In genomic region chr1:48940946-48941732, GRCh38 we compare ENCODE assay signal across 15 cellular contexts.
DNase-seq lines count a peak whose midpoint lies in the region; ATAC-seq, FAIRE-seq and TF ChIP-seq lines count a peak whose summit lies in the region.
"Had no signal": no experiment of that assay in that cellular context is flagged by ENCODE, and none has a peak within 500 bp of the region (broad histone marks: within the 10 kb centered on the region; RNA-seq: fewer than 3 reads in every experiment).

No MANE protein-coding gene starts in this region.

- H3K9ac ChIP-seq in liver (ENCODE audit: low read depth in 1 of 2, low read length in 2 of 2) (no peak overlapping the region), HepG2 (ENCODE audit: insufficient read depth, low read depth, low read length) (no peak overlapping the region), kidney (ENCODE audit: low read length in 2 of 2) (no peak overlapping the region)

- H2AFZ ChIP-seq in HepG2 (ENCODE audit: low read length): no peak overlapping the region

- H3K27me3 ChIP-seq in liver (ENCODE audit: control insufficient read depth in 4 of 4, insufficient read depth in 4 of 4, low read length in 3 of 4): peaks cover 0 to 3% (median 0%) of the 10 kb centered on the region in 4 donors
- no peaks in the 10 kb centered on the region for H3K27me3 ChIP-seq in HepG2 (ENCODE audit: control insufficient read depth in 1 of 2, insufficient read depth in 2 of 2, low read length in 2 of 2)
- no peaks in the 10 kb centered on the region for H3K27me3 ChIP-seq in dorsolateral prefrontal cortex
- H3K27me3 ChIP-seq in testis: no peaks in the 10 kb centered on the region
- H3K27me3 ChIP-seq: SJSA1 had no signal

- H3K79me2 ChIP-seq in HepG2 (ENCODE audit: insufficient read depth, low read length): no peaks in the 10 kb centered on the region

- no TSS peak for BruUV-seq in HepG2 (replicated peaks; lab: Mats Ljungman, UMichigan)

- H3K36me3 ChIP-seq in liver (ENCODE audit: control insufficient read depth in 4 of 4, insufficient read depth in 3 of 4, low read depth in 1 of 4, low read length in 3 of 4) (no peaks in the 10 kb centered on the region), HepG2 (replicated peaks in 1 of 2; ENCODE audit: control insufficient read depth in 1 of 2, insufficient read depth in 2 of 2, low read length in 2 of 2) (no peaks in the 10 kb centered on the region), kidney (ENCODE audit: control insufficient read depth in 1 of 2, insufficient read depth in 2 of 2, low read length in 2 of 2) (no peaks in the 10 kb centered on the region), testis (ENCODE audit: low read depth, missing control alignments) (no peaks in the 10 kb centered on the region)
- H3K36me3 ChIP-seq: SJSA1 had no signal

- H3K4me2 ChIP-seq in HepG2 (ENCODE audit: low read depth, low read length): no peak overlapping the region

- no peak overlapping the region for H3K4me3 ChIP-seq in liver (ENCODE audit: low read depth in 1 of 3, low read length in 3 of 3)
- no peak overlapping the region for H3K4me3 ChIP-seq in HepG2 (replicated peaks in 1 of 3; ENCODE audit: insufficient read depth in 1 of 3, low read depth in 2 of 3, low read length in 3 of 3)
- H3K4me3 ChIP-seq in kidney (ENCODE audit: low read length in 2 of 2): no peak overlapping the region
- H3K4me3 ChIP-seq in dorsolateral prefrontal cortex: no peak overlapping the region
- H3K4me3 ChIP-seq in testis: no peak overlapping the region
- H3K4me3 ChIP-seq: SJSA1 had no signal

- TF ChIP-seq RAD21 in liver (IDR thresholded peaks at IDR 0.05): peak; percentile 42 to 68
- TF ChIP-seq RAD21 in HepG2 (CRISPR knock-in tag; IDR thresholded peaks at IDR 0.05): no peak

- H4K20me1 ChIP-seq in HepG2 (ENCODE audit: insufficient read depth, low read length): no peaks in the 10 kb centered on the region

- FAIRE-seq in HepG2 (lab: Jason Lieb, UNC) (no peak), kidney (lab: Jason Lieb, UNC) (no peak)

- DNase-seq in HepG2 (ENCODE audit: low spot score): no peak
- DNase-seq in kidney: no peak
- no peak for DNase-seq in dorsolateral prefrontal cortex
- no peak for DNase-seq in kidney tubule cell (ENCODE audit: low spot score)
- DNase-seq in testis: no peak
- DNase-seq: AML-193, COR-L47, H7, MV-4-11, NCI-H187 treated with DMSO at 0.1 percent for 48 hours, NCI-H2227 treated with DMSO at 0.1 percent for 48 hours, NCI-H524 treated with DMSO at 0.1 percent for 48 hours had no signal

- TF ChIP-seq EP300 in HepG2 (IDR thresholded peaks at IDR 0.05; ENCODE audit: low read depth in 2 of 2, low read length in 2 of 2): no peak
- TF ChIP-seq EP300 in HepG2 (CRISPR knock-in tag; IDR thresholded peaks at IDR 0.05; ENCODE audit: borderline replicate concordance): no peak

- TF ChIP-seq CTCF in liver (IDR thresholded peaks at IDR 0.05; ENCODE audit: low read depth, low read length, missing input control) (no peak), HepG2 (CRISPR knock-in tag; IDR thresholded peaks at IDR 0.05) (no peak), kidney (IDR thresholded peaks at IDR 0.05; ENCODE audit: borderline replicate concordance, extremely low read depth, insufficient read depth) (peak; percentile 12), dorsolateral prefrontal cortex (IDR thresholded peaks at IDR 0.05 in 54 of 56, conservative IDR thresholded peaks at IDR 0.05 in 2 of 56; ENCODE audit: low read depth in 1 of 56, partially characterized antibody in 56 of 56) (no peak), testis (IDR thresholded peaks at IDR 0.05) (no peak)

- ATAC-seq in HepG2 (no peak), SK-N-SH treated with all-trans-retinoic acid at 6 μM for 48 hours (peak; percentile 80)

- POLR2A ChIA-PET in HepG2 (lab: Yijun Ruan, JAX): no interaction called here

- in situ Hi-C loops in HepG2 (cut with HindIII; ENCODE audit: extremely low pct_ligation_motif_present, low pct_unique_long_range_greater_than_20kb): no loop called here

- H3K9me3 ChIP-seq in liver (ENCODE audit: control insufficient read depth in 4 of 4, low read length in 3 of 4) (no peaks in the 10 kb centered on the region), HepG2 (ENCODE audit: low read length) (peaks cover 66% of the 10 kb centered on the region), kidney (ENCODE audit: control insufficient read depth in 1 of 2, low read length in 2 of 2) (no peaks in the 10 kb centered on the region), testis (no peaks in the 10 kb centered on the region)
- H3K9me3 ChIP-seq: SJSA1 had no signal

- TF ChIP-seq POLR2A in HepG2 (IDR thresholded peaks at IDR 0.05; ENCODE audit: insufficient read depth in 1 of 2, low read depth in 2 of 2, low read length in 2 of 2) (no peak), testis (IDR thresholded peaks at IDR 0.05) (no peak)

- CTCF ChIA-PET in HepG2 (lab: Yijun Ruan, JAX; ENCODE audit: low intra/inter-chr PET ratio, low total read pairs): no interaction called here

- H3K27ac ChIP-seq in liver (ENCODE audit: low read depth in 1 of 2, low read length in 2 of 2) (no peak overlapping the region), HepG2 (ENCODE audit: extremely low read length, insufficient read depth, low read length) (no peak overlapping the region), kidney (ENCODE audit: low read depth in 2 of 2, low read length in 2 of 2) (no peak overlapping the region), dorsolateral prefrontal cortex (peak overlapping the region in 1 of 59 donors; percentile 3), testis (no peak overlapping the region)
- H3K27ac ChIP-seq: SJSA1 had no signal

- H3K4me1 ChIP-seq in liver (ENCODE audit: control insufficient read depth in 4 of 4, insufficient read depth in 4 of 4, low read length in 3 of 4): peaks cover 0 to 2% (median 0%) of the 10 kb centered on the region in 4 donors
- H3K4me1 ChIP-seq in HepG2 (ENCODE audit: insufficient read depth, low read length): no peaks in the 10 kb centered on the region
- H3K4me1 ChIP-seq in kidney (ENCODE audit: control insufficient read depth in 1 of 2, insufficient read depth in 1 of 2, low read depth in 1 of 2, low read length in 2 of 2): no peaks in the 10 kb centered on the region
- H3K4me1 ChIP-seq in testis: no peaks in the 10 kb centered on the region
- H3K4me1 ChIP-seq: SJSA1 had no signal

- intact Hi-C loops in HepG2 (cut with micrococcal nuclease; ENCODE audit: unreplicated experiment) (no loop called here), kidney (cut with DNase I) (no loop called here), dorsolateral prefrontal cortex (cut with DNase I) (no loop called here), testis (cut with DNase I; ENCODE audit: low total_unique reads) (no loop called here)

TF ChIP-seq in liver, 16 proteins besides CTCF, POLR2A, EP300 and RAD21 (continues in another document):
- TF ChIP-seq HNF4G (IDR thresholded peaks at IDR 0.05): no peak
- TF ChIP-seq HNF4A (conservative IDR thresholded peaks at IDR 0.05): peak; percentile 16 to 17

TF ChIP-seq in HepG2, 621 proteins besides CTCF, POLR2A, EP300 and RAD21 (continues in another document):
- TF ChIP-seq KLF6 (CRISPR knock-in tag; IDR thresholded peaks at IDR 0.05) (no peak), KDM4B (CRISPR knock-in tag; IDR thresholded peaks at IDR 0.05) (no peak), BORCS8-MEF2B (CRISPR knock-in tag; IDR thresholded peaks at IDR 0.05) (no peak), BATF2 (CRISPR knock-in tag; IDR thresholded peaks at IDR 0.05) (no peak), DR1 (CRISPR knock-in tag; IDR thresholded peaks at IDR 0.05) (no peak)

TF ChIP-seq in SK-N-SH treated with all-trans-retinoic acid at 6 μM for 48 hours, 23 proteins besides CTCF, POLR2A, EP300 and RAD21 (continues in another document):
- TF ChIP-seq ZNF8 (CRISPR knock-in tag; IDR thresholded peaks at IDR 0.05) (no peak), TOX (CRISPR knock-in tag; IDR thresholded peaks at IDR 0.05; ENCODE audit: borderline replicate concordance) (no peak), ZC3H10 (CRISPR knock-in tag; IDR thresholded peaks at IDR 0.05) (no peak), ARNTL (CRISPR knock-in tag; IDR thresholded peaks at IDR 0.05; ENCODE audit: borderline replicate concordance, low read depth) (no peak), ZFP3 (CRISPR knock-in tag; IDR thresholded peaks at IDR 0.05) (no peak), ZNF70 (CRISPR knock-in tag; IDR thresholded peaks at IDR 0.05) (no peak), CREB5 (CRISPR knock-in tag; IDR thresholded peaks at IDR 0.05; ENCODE audit: low read depth) (no peak), OSR1 (CRISPR knock-in tag; IDR thresholded peaks at IDR 0.05) (no peak), PPARA (CRISPR knock-in tag; IDR thresholded peaks at IDR 0.05; ENCODE audit: borderline replicate concordance) (no peak), TSHZ2 (CRISPR knock-in tag; IDR thresholded peaks at IDR 0.05) (no peak)
